In genomic region chr19:10543420-10544241, GRCh38 we compare ENCODE assay signal across 8 cellular contexts. TPM values are rescaled to one million over a fixed set of nuclear protein-coding genes. Genes with fewer than 3 reads are reported as not detected.
DNase-seq lines count a peak whose midpoint lies in the region; ATAC-seq and TF ChIP-seq lines count a peak whose summit lies in the region.

ATG4D (plus strand) TSS chr19:10543904; CDS start chr19:10544091, 187 bp downstream.

- peak within 1 kb of the TSS; percentile 80; the same call in 1 of the 2 replicates for H3K27ac ChIP-seq in HUES6 (ENCODE audit: low read depth, low read length)
- peak within 1 kb of the TSS; percentile 82 to 88 for H3K27ac ChIP-seq in mucosa of rectum (ENCODE audit: low read depth in 2 of 2, low read length in 2 of 2)

- H3K4me3 ChIP-seq in BE2C (ENCODE audit: low read depth, low read length) = peak within 1 kb of the TSS; percentile 81
- H3K4me3 ChIP-seq in HUES6 (ENCODE audit: low read depth, low read length) = peak within 1 kb of the TSS; percentile 94
- H3K4me3 ChIP-seq in mucosa of rectum (ENCODE audit: low read length in 2 of 2) = peak within 1 kb of the TSS; percentile 71 to 83

- DNase-seq in BE2C (peak; percentile 87), OCI-M2 (lab: John Stamatoyannopoulos, UW; ENCODE audit: unreplicated experiment) (peak; percentile 100), activated T-cell treated with anti-CD3 and anti-CD28 coated beads for 48 hours (ENCODE audit: low read depth) (peak; percentile 78), erythroblast (lab: John Stamatoyannopoulos, UW) (peak; percentile 100)
- peak; percentile 84 for DNase-seq in stimulated activated CD8-positive, alpha-beta memory T cell treated with anti-CD3 and anti-CD28 coated beads, Interleukin-4, amount 100 ng/mL, for 48 hours

- H3K4me1 ChIP-seq in BE2C = no peaks in the 10 kb centered on the region
- peaks cover 4% of the 10 kb centered on the region; the same call in 1 of the 2 replicates for H3K4me1 ChIP-seq in HUES6 (ENCODE audit: control insufficient read depth, insufficient read depth, low read length)
- peaks cover 9 to 17% of the 10 kb centered on the region in 2 donors for H3K4me1 ChIP-seq in mucosa of rectum (ENCODE audit: control insufficient read depth in 2 of 2, insufficient read depth in 2 of 2, low read length in 2 of 2)

- peak; percentile 63 for ATAC-seq in GM19351 (IDR thresholded peaks at IDR 0.05; ENCODE audit: unreplicated experiment)

- H3K9me3 ChIP-seq in BE2C (no peaks in the 10 kb centered on the region), HUES6 (ENCODE audit: control insufficient read depth, insufficient read depth, low read depth, low read length) (no peaks in the 10 kb centered on the region), mucosa of rectum (ENCODE audit: control insufficient read depth in 2 of 2, low read length in 2 of 2) (no peaks in the 10 kb centered on the region)

- TF ChIP-seq CTCF in BE2C (IDR thresholded peaks at IDR 0.05; ENCODE audit: low read depth, low read length) = no peak

- peak within 1 kb of the TSS; percentile 88 for H3K9ac ChIP-seq in HUES6 (ENCODE audit: low read length)
- H3K9ac ChIP-seq in mucosa of rectum (ENCODE audit: low read depth in 1 of 2, low read length in 2 of 2) = peak within 1 kb of the TSS; percentile 68 to 98

- peaks cover 14% of the 10 kb centered on the region for H3K36me3 ChIP-seq in BE2C
- H3K36me3 ChIP-seq in HUES6 (ENCODE audit: control insufficient read depth, insufficient read depth, low read length) = peaks cover 18% of the 10 kb centered on the region
- H3K36me3 ChIP-seq in mucosa of rectum (ENCODE audit: control insufficient read depth in 2 of 2, insufficient read depth in 2 of 2, low read length in 2 of 2) = peaks cover 10 to 15% of the 10 kb centered on the region in 2 donors

- peaks cover 12% of the 10 kb centered on the region for H3K27me3 ChIP-seq in BE2C
- no peaks in the 10 kb centered on the region for H3K27me3 ChIP-seq in HUES6 (ENCODE audit: control insufficient read depth, insufficient read depth, low read length)
- H3K27me3 ChIP-seq in mucosa of rectum (ENCODE audit: control insufficient read depth in 2 of 2, insufficient read depth in 2 of 2, low read length in 2 of 2) = peaks cover 0 to 2% of the 10 kb centered on the region in 2 donors

- TF ChIP-seq POLR2A in erythroblast (IDR thresholded peaks at IDR 0.05; ENCODE audit: low read length) = peak; percentile 68

RNA-seq across cellular contexts. Expression of gene ATG4D, which starts in this region (rescaled TPM):
- polyA plus RNA-seq in BE2C (2012; ENCODE audit: insufficient read depth, insufficient read length, low read depth) = 144 TPM

Comparison
In these comparisons a context has a peak if more than half of its experiments do, and no peak if none do; other contexts are left out.
1. Peak in every context shown above with its lines: DNase-seq, ATAC-seq, H3K4me3 ChIP-seq and H3K27ac ChIP-seq.